19 cellular contexts compared by ENCODE assay signal in genomic region chr10:125116652-125117310, GRCh38. TPM values are rescaled to one million over a fixed set of nuclear protein-coding genes. Genes with fewer than 3 reads are reported as not detected.
A peak's percentile ranks its signal among the peaks of the same experiment; 100 is the strongest.
DNase-seq lines count a peak whose midpoint lies in the region; ATAC-seq and TF ChIP-seq lines count a peak whose summit lies in the region.
"Had no signal": no experiment of that assay in that cellular context is flagged by ENCODE, and none has a peak within 500 bp of the region (broad histone marks: within the 10 kb centered on the region; RNA-seq: fewer than 3 reads in every experiment).

No MANE protein-coding gene starts in this region.

- peaks cover 5% of the 10 kb centered on the region for H4K20me1 ChIP-seq in H9 (ENCODE audit: control insufficient read depth, insufficient read depth, insufficient read length)

- no peak overlapping the region for H2BK20ac ChIP-seq in H9 (ENCODE audit: low read depth, low read length, poor library complexity, severe bottlenecking)

- no peak overlapping the region for H2AK5ac ChIP-seq in H9 (ENCODE audit: insufficient read length, low read length)

- no peak overlapping the region for H3K23ac ChIP-seq in H9 (ENCODE audit: insufficient read length, low read depth, low read length)

- no peak overlapping the region for H3K27ac ChIP-seq in H9 (ENCODE audit: insufficient read length, low read depth, low read length)
- peak overlapping the region; percentile 91 to 96 (median 96) for H3K27ac ChIP-seq in body of pancreas
- H3K27ac ChIP-seq in skeletal muscle tissue (ENCODE audit: low read depth, low read length): peak overlapping the region; percentile 67
- H3K27ac ChIP-seq: VCaP had no signal

- DNase-seq in H9 (no peak), body of pancreas (peak in 3 of 4 donors; percentile 62 to 71 (median 63)), natural killer cell (no peak), NCI-H748 treated with DMSO at 0.1 percent for 48 hours (lab: John Stamatoyannopoulos, UW) (no peak), left lobe of liver (ENCODE audit: low spot score) (no peak)
- no peak for DNase-seq in activated CD8-positive, alpha-beta memory T cell treated with anti-CD3 and anti-CD28 coated beads for 24 hours
- DNase-seq: activated CD4-positive, alpha-beta T cell treated with anti-CD3 and anti-CD28 coated beads, Interleukin-2, amount 10 ng/mL, durations not matched to agents 7 days and 5 days; cerebellar nuclear complex; Kasumi-1; NCI-H1694 treated with DMSO at 0.1 percent for 48 hours; OCI-M1; T-helper 17 cell had no signal

- WGBS in H9 (ENCODE audit: extremely low coverage, insufficient read length, low lambda C conversion rate): no CpG with 5 or more reads among the region's 18 CpGs
- 49 to 56% methylated on average over 14 to 18 of the region's 18 CpGs for WGBS in body of pancreas, 2 donors

- intact Hi-C loops in body of pancreas (cut with DNase I) (no loop called here), natural killer cell (cut with micrococcal nuclease) (no loop called here)

- H3K27ac Mint-ChIP-seq in H9 (peak overlapping the region; percentile 69 to 89 (median 88); a peak in 5 of 7 replicates), natural killer cell (peak overlapping the region; percentile 85 to 93)
- H3K27ac Mint-ChIP-seq: activated CD4-positive, alpha-beta T cell treated with anti-CD3 and anti-CD28 coated beads, Interleukin-2, amount 10 ng/mL, durations not matched to agents 7 days and 5 days; activated naive CD4-positive, alpha-beta T cell treated with anti-CD3 and anti-CD28 coated beads, Interleukin-2, amount 50 U/mL, for 72 hours; activated T-helper 1 cell treated with anti-CD3 and anti-CD28 coated beads, Interleukin-12 subunit alpha, Interleukin-12 subunit beta, Interleukin-2, Interleukin-4 antibody, amounts not matched to agents 30 ng/mL and 10 ng/mL and 1 ng/mL, durations not matched to agents 14 hours and 24 hours and 36 hours; T-helper 17 cell had no signal

- no peak overlapping the region for H3K4me3 ChIP-seq in body of pancreas
- H3K4me3 ChIP-seq in skeletal muscle tissue (ENCODE audit: low read length in 3 of 3): no peak overlapping the region
- H3K4me3 ChIP-seq: vagina had no signal

- no peak overlapping the region for H3T11ph ChIP-seq in H9 (ENCODE audit: low read length)

- no peak overlapping the region for H3K4ac ChIP-seq in H9 (ENCODE audit: low read depth, low read length)

- no peak for ATAC-seq in body of pancreas
- ATAC-seq in natural killer cell: peak in 1 of 3 donors; percentile 21
- no peak for ATAC-seq in left lobe of liver
- no peak for ATAC-seq in HG02870 (IDR thresholded peaks at IDR 0.05; ENCODE audit: unreplicated experiment)
- ATAC-seq: activated naive CD4-positive, alpha-beta T cell treated with anti-CD3 and anti-CD28 coated beads, Interleukin-2, amount 50 U/mL, for 72 hours; T-helper 17 cell had no signal

- H3K4me3 Mint-ChIP-seq in H9 (peak overlapping the region in 1 of 2 experiments; percentile 11; a peak in 1 of 5 replicates), natural killer cell (peak overlapping the region; percentile 59)
- H3K4me3 Mint-ChIP-seq: activated CD4-positive, alpha-beta T cell treated with anti-CD3 and anti-CD28 coated beads, Interleukin-2, amount 10 ng/mL, durations not matched to agents 7 days and 5 days; activated T-helper 1 cell treated with anti-CD3 and anti-CD28 coated beads, Interleukin-12 subunit alpha, Interleukin-12 subunit beta, Interleukin-2, Interleukin-4 antibody, amounts not matched to agents 30 ng/mL and 10 ng/mL and 1 ng/mL, durations not matched to agents 14 hours and 24 hours and 36 hours; neural crest cell; T-helper 17 cell had no signal

- H3K27me3 ChIP-seq in H9 (ENCODE audit: insufficient read depth, low read length): no peaks in the 10 kb centered on the region
- H3K27me3 ChIP-seq in body of pancreas: no peaks in the 10 kb centered on the region
- H3K27me3 ChIP-seq in skeletal muscle tissue (ENCODE audit: control insufficient read depth in 3 of 3, insufficient read depth in 3 of 3, low read length in 3 of 3): no peaks in the 10 kb centered on the region
- H3K27me3 ChIP-seq: vagina had no signal

- H3K9me3 ChIP-seq in H9 (ENCODE audit: control insufficient read depth, low read depth, low read length) (no peaks in the 10 kb centered on the region), body of pancreas (no peaks in the 10 kb centered on the region), skeletal muscle tissue (ENCODE audit: control insufficient read depth in 3 of 3, low read length in 3 of 3) (no peaks in the 10 kb centered on the region)
- H3K9me3 ChIP-seq: vagina had no signal

- H3K4me2 ChIP-seq in H9 (ENCODE audit: insufficient read depth, insufficient read length, low read length): no peak overlapping the region

- H3K36me3 ChIP-seq in body of pancreas (replicated peaks in 1 of 2; ENCODE audit: insufficient read depth in 1 of 2, low read depth in 2 of 2): no peaks in the 10 kb centered on the region
- H3K36me3 ChIP-seq in skeletal muscle tissue (ENCODE audit: control insufficient read depth in 3 of 3, insufficient read depth in 3 of 3, low read length in 3 of 3): peaks cover 0 to 2% (median 2%) of the 10 kb centered on the region in 3 donors
- H3K36me3 ChIP-seq: vagina had no signal

- H2AFZ ChIP-seq in H9 (ENCODE audit: low read length): no peak overlapping the region

- peaks cover 2% of the 10 kb centered on the region for H3K79me1 ChIP-seq in H9 (ENCODE audit: insufficient read depth, low read depth, low read length, poor library complexity, severe bottlenecking)

- no peak overlapping the region for H2BK120ac ChIP-seq in H9 (ENCODE audit: low read depth, low read length, poor library complexity, severe bottlenecking)

- H4K91ac ChIP-seq in H9 (ENCODE audit: insufficient read length, low read depth, low read length): no peak overlapping the region

- H4K5ac ChIP-seq in H9 (ENCODE audit: insufficient read length, low read depth, low read length): no peak overlapping the region

- H3K27me3 Mint-ChIP-seq in H9 (ENCODE audit: low read depth) (no peaks in the 10 kb centered on the region), natural killer cell (ENCODE audit: low read depth in 2 of 2) (no peaks in the 10 kb centered on the region)
- H3K27me3 Mint-ChIP-seq: activated CD4-positive, alpha-beta T cell treated with anti-CD3 and anti-CD28 coated beads, Interleukin-2, amount 10 ng/mL, durations not matched to agents 7 days and 5 days had no signal

- H2BK12ac ChIP-seq in H9 (ENCODE audit: insufficient read length, low read depth, low read length): no peak overlapping the region

- H3K36me3 Mint-ChIP-seq in H9 (ENCODE audit: insufficient read depth in 1 of 3, low read depth in 3 of 3) (peaks cover 19 to 31% (median 21%) of the 10 kb centered on the region in 3 experiments; a peak in 6 of 7 replicates), natural killer cell (no peaks in the 10 kb centered on the region)
- H3K36me3 Mint-ChIP-seq: activated naive CD4-positive, alpha-beta T cell treated with anti-CD3 and anti-CD28 coated beads, Interleukin-2, amount 50 U/mL, for 72 hours had no signal

- no peak overlapping the region for H3K56ac ChIP-seq in H9 (ENCODE audit: insufficient read length, low read depth, low read length)

- H3K14ac ChIP-seq in H9 (ENCODE audit: insufficient read depth, low read length): peak overlapping the region; percentile 8; the same call in 1 of the 2 replicates

- H3K18ac ChIP-seq in H9 (ENCODE audit: insufficient read length, low read depth, low read length): no peak overlapping the region

- H2BK15ac ChIP-seq in H9 (ENCODE audit: low read depth, low read length): no peak overlapping the region

- peaks cover 14% of the 10 kb centered on the region for H3K4me1 ChIP-seq in H9 (ENCODE audit: insufficient read depth, low read length)
- peaks cover 92% of the 10 kb centered on the region for H3K4me1 ChIP-seq in body of pancreas
- H3K4me1 ChIP-seq in skeletal muscle tissue (ENCODE audit: control insufficient read depth in 3 of 3, insufficient read depth in 3 of 3, low read length in 3 of 3): peaks cover 61 to 81% (median 73%) of the 10 kb centered on the region in 3 donors

- H3K9me3 Mint-ChIP-seq in H9: no peaks in the 10 kb centered on the region
- H3K9me3 Mint-ChIP-seq in natural killer cell: no peaks in the 10 kb centered on the region
- H3K9me3 Mint-ChIP-seq: activated CD4-positive, alpha-beta T cell treated with anti-CD3 and anti-CD28 coated beads, Interleukin-2, amount 10 ng/mL, durations not matched to agents 7 days and 5 days; activated naive CD4-positive, alpha-beta T cell treated with anti-CD3 and anti-CD28 coated beads, Interleukin-2, amount 50 U/mL, for 72 hours; activated T-helper 1 cell treated with anti-CD3 and anti-CD28 coated beads, Interleukin-12 subunit alpha, Interleukin-12 subunit beta, Interleukin-2, Interleukin-4 antibody, amounts not matched to agents 30 ng/mL and 10 ng/mL and 1 ng/mL, durations not matched to agents 14 hours and 24 hours and 36 hours; neural crest cell had no signal

- peak in 1 of 3 donors; percentile 26 for TF ChIP-seq POLR2A in body of pancreas (IDR thresholded peaks at IDR 0.05)

- no peak overlapping the region for H2BK5ac ChIP-seq in H9 (ENCODE audit: insufficient read length, low read length)

- no peaks in the 10 kb centered on the region for H3K23me2 ChIP-seq in H9 (ENCODE audit: insufficient read length, low read depth, low read length, poor library complexity, severe bottlenecking)

- H3K79me2 ChIP-seq in H9 (ENCODE audit: insufficient read depth, low read length): peaks cover 88% of the 10 kb centered on the region

- H4K8ac ChIP-seq in H9 (replicated peaks; ENCODE audit: insufficient read length, low read depth, low read length): no peak overlapping the region

- TF ChIP-seq CTCF in H9 (conservative IDR thresholded peaks at IDR 0.05) (no peak), body of pancreas (IDR thresholded peaks at IDR 0.05) (no peak), natural killer cell (IDR thresholded peaks at IDR 0.05) (no peak)

- H3K9ac ChIP-seq in H9 (ENCODE audit: extremely low read depth, insufficient read length, low read length) (no peak overlapping the region), skeletal muscle tissue (ENCODE audit: low read depth in 1 of 3, low read length in 3 of 3) (peak overlapping the region in 2 of 3 donors; percentile 25 to 50)

- H3K4me1 Mint-ChIP-seq in H9: peaks cover 70 to 77% of the 10 kb centered on the region in 2 experiments
- H3K4me1 Mint-ChIP-seq in natural killer cell: peaks cover 82 to 84% of the 10 kb centered on the region in 2 donors
- H3K4me1 Mint-ChIP-seq: activated CD4-positive, alpha-beta T cell treated with anti-CD3 and anti-CD28 coated beads, Interleukin-2, amount 10 ng/mL, durations not matched to agents 7 days and 5 days had no signal

RNA-seq across cellular contexts. Expression of gene CTBP2, which starts 43.6 kb away (rescaled TPM):
- total RNA-seq in H9 (2021) (212 and 218 TPM in 2 replicates), body of pancreas (10 to 100 TPM; 32.0 to 49.0 TPM), natural killer cell (100 to 1,000 TPM; 120 to 179 (median 124) TPM), skeletal muscle tissue (32.9 TPM), left lobe of liver (5.8 TPM)

Comparison
In these comparisons a context has a peak if more than half of its experiments do, and no peak if none do; other contexts are left out.
1. DNase-seq: peak in body of pancreas (3 of 4); none in H9 (single experiment), natural killer cell (single experiment), NCI-H748 treated with DMSO at 0.1 percent for 48 hours (single experiment), activated CD8-positive, alpha-beta memory T cell treated with anti-CD3 and anti-CD28 coated beads for 24 hours (single experiment) and left lobe of liver (single experiment).